Comparison of ENCODE assay signal across 39 cellular contexts in genomic region chr2:162825578-162825977, GRCh38. TPM values are rescaled to one million over a fixed set of nuclear protein-coding genes. Genes with fewer than 3 reads are reported as not detected.
"Had no signal": no experiment of that assay in that cellular context is flagged by ENCODE, and none has a peak within 500 bp of the region (broad histone marks: within the 10 kb centered on the region; RNA-seq: fewer than 3 reads in every experiment).

No MANE protein-coding gene starts in this region.

- H3K9me3 Mint-ChIP-seq: activated B cell treated with CpG ODN at 0.5 μM for 24 hours; activated CD4-positive, alpha-beta memory T cell treated with anti-CD3 and anti-CD28 coated beads for 36 hours; activated CD4-positive, alpha-beta T cell treated with anti-CD3 and anti-CD28 coated beads, Interleukin-2, amount 10 ng/mL, durations not matched to agents 24 days and 14 days; activated CD8-positive, alpha-beta T cell treated with anti-CD3 and anti-CD28 coated beads for 36 hours; activated naive CD4-positive, alpha-beta T cell treated with anti-CD3 and anti-CD28 coated beads for 36 hours; activated naive CD8-positive, alpha-beta T cell treated with anti-CD3 and anti-CD28 coated beads for 36 hours; activated T-cell treated with anti-CD3 and anti-CD28 coated beads, Interleukin-2, amount 50 U/mL, for 4 hours; activated T-helper 1 cell treated with anti-CD3 and anti-CD28 coated beads, Interleukin-12 subunit alpha, Interleukin-12 subunit beta, Interleukin-2, Interleukin-4 antibody, amounts not matched to agents 30 ng/mL and 10 ng/mL and 1 ng/mL, durations not matched to agents 14 hours and 24 hours and 36 hours; T-helper 2 cell treated with Interferon-gamma antibody and Interleukin-4, amounts not matched to agents 5 μg/mL and 100 μg/mL, for 36 hours had no signal

- H3K36me3 Mint-ChIP-seq: activated CD4-positive, alpha-beta memory T cell treated with anti-CD3 and anti-CD28 coated beads for 36 hours; activated naive CD4-positive, alpha-beta T cell treated with anti-CD3 and anti-CD28 coated beads, Interleukin-2, amount 50 U/mL, for 72 hours; activated naive CD8-positive, alpha-beta T cell treated with anti-CD3 and anti-CD28 coated beads for 36 hours had no signal

- H3K36me3 ChIP-seq: adrenal gland, brain microvascular endothelial cell, breast epithelium had no signal

- ATAC-seq: activated CD8-positive, alpha-beta T cell treated with anti-CD3 and anti-CD28 coated beads for 36 hours; activated naive CD4-positive, alpha-beta T cell treated with anti-CD3 and anti-CD28 coated beads, Interleukin-2, amount 50 U/mL, for 72 hours; activated T-cell treated with anti-CD3 and anti-CD28 coated beads, Interleukin-2, amount 50 U/mL, for 4 hours; activated T-cell treated with anti-CD3 and anti-CD28 coated beads, Interleukin-2, amount 50 U/mL, for 72 hours; activated T-helper 17 cell treated with anti-CD3 and anti-CD28 coated beads, Interleukin-2, amount 50 U/mL, for 72 hours; body of pancreas had no signal

- H3K4me3 Mint-ChIP-seq: activated B cell treated with CpG ODN at 0.5 μM for 24 hours; activated CD4-positive, alpha-beta memory T cell treated with anti-CD3 and anti-CD28 coated beads for 36 hours; activated CD4-positive, alpha-beta T cell treated with anti-CD3 and anti-CD28 coated beads, Interleukin-2, amount 10 ng/mL, durations not matched to agents 24 days and 14 days; activated CD8-positive, alpha-beta T cell treated with anti-CD3 and anti-CD28 coated beads for 36 hours; activated naive CD4-positive, alpha-beta T cell treated with anti-CD3 and anti-CD28 coated beads for 36 hours; activated naive CD8-positive, alpha-beta T cell treated with anti-CD3 and anti-CD28 coated beads for 36 hours; activated T-cell treated with anti-CD3 and anti-CD28 coated beads, Interleukin-2, amount 50 U/mL, for 4 hours; activated T-cell treated with anti-CD3 and anti-CD28 coated beads, Interleukin-2, amount 50 U/mL, for 72 hours; activated T-helper 1 cell treated with anti-CD3 and anti-CD28 coated beads, Interleukin-12 subunit alpha, Interleukin-12 subunit beta, Interleukin-2, Interleukin-4 antibody, amounts not matched to agents 30 ng/mL and 10 ng/mL and 1 ng/mL, durations not matched to agents 14 hours and 24 hours and 36 hours; activated T-helper 17 cell treated with anti-CD3 and anti-CD28 coated beads, Interleukin-2, amount 50 U/mL, for 72 hours; T-helper 2 cell treated with Interferon-gamma antibody and Interleukin-4, amounts not matched to agents 5 μg/mL and 100 μg/mL, for 36 hours had no signal

- H3K4me1 ChIP-seq: adrenal gland, body of pancreas, breast epithelium had no signal

- H3K9me3 ChIP-seq: adrenal gland, body of pancreas, breast epithelium had no signal

- FAIRE-seq: astrocyte, TTC549 had no signal

- H3K27me3 ChIP-seq: adrenal gland, body of pancreas, brain microvascular endothelial cell, breast epithelium had no signal

- H3K27ac Mint-ChIP-seq: activated B cell treated with CpG ODN at 0.5 μM for 24 hours; activated CD4-positive, alpha-beta memory T cell treated with anti-CD3 and anti-CD28 coated beads for 36 hours; activated CD4-positive, alpha-beta T cell treated with anti-CD3 and anti-CD28 coated beads, Interleukin-2, amount 10 ng/mL, durations not matched to agents 24 days and 14 days; activated CD8-positive, alpha-beta T cell treated with anti-CD3 and anti-CD28 coated beads for 36 hours; activated naive CD4-positive, alpha-beta T cell treated with anti-CD3 and anti-CD28 coated beads for 36 hours; activated naive CD4-positive, alpha-beta T cell treated with anti-CD3 and anti-CD28 coated beads, Interleukin-2, amount 50 U/mL, for 72 hours; activated naive CD8-positive, alpha-beta T cell treated with anti-CD3 and anti-CD28 coated beads for 36 hours; activated T-cell treated with anti-CD3 and anti-CD28 coated beads, Interleukin-2, amount 50 U/mL, for 72 hours; activated T-helper 1 cell treated with anti-CD3 and anti-CD28 coated beads, Interleukin-12 subunit alpha, Interleukin-12 subunit beta, Interleukin-2, Interleukin-4 antibody, amounts not matched to agents 30 ng/mL and 10 ng/mL and 1 ng/mL, durations not matched to agents 14 hours and 24 hours and 36 hours; activated T-helper 17 cell treated with anti-CD3 and anti-CD28 coated beads, Interleukin-2, amount 50 U/mL, for 72 hours; T-helper 2 cell treated with Interferon-gamma antibody and Interleukin-4, amounts not matched to agents 5 μg/mL and 100 μg/mL, for 36 hours had no signal

- H3K27me3 Mint-ChIP-seq: activated B cell treated with CpG ODN at 0.5 μM for 24 hours; activated CD4-positive, alpha-beta memory T cell treated with anti-CD3 and anti-CD28 coated beads for 36 hours; activated CD4-positive, alpha-beta T cell treated with anti-CD3 and anti-CD28 coated beads, Interleukin-2, amount 10 ng/mL, durations not matched to agents 24 days and 14 days; activated CD8-positive, alpha-beta T cell treated with anti-CD3 and anti-CD28 coated beads for 36 hours; activated naive CD8-positive, alpha-beta T cell treated with anti-CD3 and anti-CD28 coated beads for 36 hours; activated T-helper 17 cell treated with anti-CD3 and anti-CD28 coated beads, Interleukin-2, amount 50 U/mL, for 72 hours had no signal

- H3K4me1 Mint-ChIP-seq: activated B cell treated with CpG ODN at 0.5 μM for 24 hours; activated CD4-positive, alpha-beta T cell treated with anti-CD3 and anti-CD28 coated beads, Interleukin-2, amount 10 ng/mL, durations not matched to agents 24 days and 14 days; activated naive CD8-positive, alpha-beta T cell treated with anti-CD3 and anti-CD28 coated beads for 36 hours; activated T-helper 17 cell treated with anti-CD3 and anti-CD28 coated beads, Interleukin-2, amount 50 U/mL, for 72 hours had no signal

- DNase-seq: activated B cell treated with CpG ODN at 0.5 μM for 24 hours; activated CD4-positive, alpha-beta memory T cell treated with anti-CD3 and anti-CD28 coated beads for 36 hours; activated CD4-positive, alpha-beta T cell treated with anti-CD3 and anti-CD28 coated beads for 4 hours; activated CD4-positive, alpha-beta T cell treated with anti-CD3 and anti-CD28 coated beads, Interleukin-2, amount 10 ng/mL, durations not matched to agents 24 days and 14 days; activated CD4-positive, alpha-beta T cell treated with anti-CD3 and anti-CD28 coated beads, Interleukin-2, amount 50 U/mL, for 1 hour; activated CD4-positive, alpha-beta T cell treated with anti-CD3 and anti-CD28 coated beads, Interleukin-2, amount 50 U/mL, for 4 hours; activated CD4-positive, CD25-positive, alpha-beta regulatory T cell treated with anti-CD3 and anti-CD28 coated beads, Interleukin-2, amount 50 U/mL, for 72 hours; activated CD8-positive, alpha-beta memory T cell treated with anti-CD3 and anti-CD28 coated beads, Interleukin-2, amount 50 U/mL, for 4 hours; activated CD8-positive, alpha-beta T cell treated with anti-CD3 and anti-CD28 coated beads for 36 hours; activated effector memory CD4-positive, alpha-beta T cell treated with anti-CD3 and anti-CD28 coated beads, Interleukin-2, amount 50 U/mL, for 16 hours; activated gamma-delta T cell treated with Interleukin-2 at 50 U/mL for 16 hours; activated naive CD4-positive, alpha-beta T cell; activated naive CD4-positive, alpha-beta T cell treated with anti-CD3 and anti-CD28 coated beads for 36 hours; activated naive CD4-positive, alpha-beta T cell treated with anti-CD3 and anti-CD28 coated beads, Interleukin-2, amount 50 U/mL, for 16 hours; activated naive CD8-positive, alpha-beta T cell treated with anti-CD3 and anti-CD28 coated beads for 36 hours; activated T-cell treated with anti-CD3 and anti-CD28 coated beads for 4 hours; activated T-cell treated with anti-CD3 and anti-CD28 coated beads, Interleukin-2, amount 50 U/mL, for 1 hour; activated T-cell treated with anti-CD3 and anti-CD28 coated beads, Interleukin-2, amount 50 U/mL, for 4 hours; activated T-cell treated with anti-CD3 and anti-CD28 coated beads, Interleukin-2, amount 50 U/mL, for 72 hours; adrenal gland; amniotic stem cell; aorta; body of pancreas; brain microvascular endothelial cell; central memory CD4-positive, alpha-beta T cell; cerebellar nuclear complex; T-helper 2 cell; T-helper 9 cell had no signal

- H3K4me3 ChIP-seq: adrenal gland, body of pancreas, breast epithelium had no signal

- H3K27ac ChIP-seq: adrenal gland, body of pancreas, brain microvascular endothelial cell, breast epithelium, VCaP had no signal

RNA-seq across cellular contexts. Expression of gene KCNH7, which starts 13.0 kb away (rescaled TPM):
- total RNA-seq: activated B cell treated with CpG ODN at 0.5 μM for 24 hours; activated CD4-positive, alpha-beta memory T cell treated with anti-CD3 and anti-CD28 coated beads for 36 hours; activated CD4-positive, alpha-beta T cell treated with anti-CD3 and anti-CD28 coated beads, Interleukin-2, amount 10 ng/mL, durations not matched to agents 24 days and 14 days; activated CD8-positive, alpha-beta memory T cell treated with anti-CD3 and anti-CD28 coated beads for 36 hours; activated CD8-positive, alpha-beta T cell treated with anti-CD3 and anti-CD28 coated beads for 36 hours; activated naive CD4-positive, alpha-beta T cell treated with anti-CD3 and anti-CD28 coated beads for 36 hours; activated naive CD4-positive, alpha-beta T cell treated with anti-CD3 and anti-CD28 coated beads, Interleukin-2, amount 50 U/mL, for 72 hours; activated naive CD8-positive, alpha-beta T cell treated with anti-CD3 and anti-CD28 coated beads for 36 hours; activated T-cell treated with anti-CD3 and anti-CD28 coated beads, Interleukin-2, amount 50 U/mL, for 4 hours; activated T-cell treated with anti-CD3 and anti-CD28 coated beads, Interleukin-2, amount 50 U/mL, for 72 hours; activated T-helper 1 cell treated with anti-CD3 and anti-CD28 coated beads, Interleukin-12 subunit alpha, Interleukin-12 subunit beta, Interleukin-2, Interleukin-4 antibody, amounts not matched to agents 30 ng/mL and 10 ng/mL and 1 ng/mL, durations not matched to agents 14 hours and 24 hours and 36 hours; activated T-helper 17 cell treated with anti-CD3 and anti-CD28 coated beads, Interleukin-2, amount 50 U/mL, for 72 hours; aorta; body of pancreas; breast epithelium; cardiac septum; chondrocyte had no signal
- polyA plus RNA-seq: aorta had no signal
